Comparison of ENCODE assay signal across 1 cellular context in genomic region chr9:78397045-78397843, GRCh38.
TF ChIP-seq lines count a peak whose summit lies in the region.

No MANE protein-coding gene starts in this region.

TF ChIP-seq in SK-N-SH treated with all-trans-retinoic acid at 6 μM for 48 hours, 23 proteins besides CTCF, POLR2A, EP300 and RAD21 (continued from another document):
- no peak for TF ChIP-seq ARNTL (CRISPR knock-in tag; IDR thresholded peaks at IDR 0.05; ENCODE audit: borderline replicate concordance, low read depth)
- no peak for TF ChIP-seq ZNF565 (CRISPR knock-in tag; conservative IDR thresholded peaks at IDR 0.05; ENCODE audit: low read depth)
- no peak for TF ChIP-seq ESRRG (CRISPR knock-in tag; IDR thresholded peaks at IDR 0.05)
- TF ChIP-seq TCF4 (CRISPR knock-in tag; IDR thresholded peaks at IDR 0.05; ENCODE audit: borderline replicate concordance) = no peak
- TF ChIP-seq POU6F1 (CRISPR knock-in tag; IDR thresholded peaks at IDR 0.05; ENCODE audit: borderline replicate concordance, low read depth) = no peak
- no peak for TF ChIP-seq ZNF8 (CRISPR knock-in tag; IDR thresholded peaks at IDR 0.05)
- TF ChIP-seq CREB5 (CRISPR knock-in tag; IDR thresholded peaks at IDR 0.05; ENCODE audit: low read depth) = no peak
- no peak for TF ChIP-seq TSHZ2 (CRISPR knock-in tag; IDR thresholded peaks at IDR 0.05)
- TF ChIP-seq ZC3H10 (CRISPR knock-in tag; IDR thresholded peaks at IDR 0.05) = no peak
- no peak for TF ChIP-seq BACH2 (CRISPR knock-in tag; IDR thresholded peaks at IDR 0.05; ENCODE audit: borderline replicate concordance)
- TF ChIP-seq PATZ1 (CRISPR knock-in tag; IDR thresholded peaks at IDR 0.05; ENCODE audit: borderline replicate concordance) = no peak
- no peak for TF ChIP-seq ZFP30 (CRISPR knock-in tag; IDR thresholded peaks at IDR 0.05)
- TF ChIP-seq ZFP3 (CRISPR knock-in tag; IDR thresholded peaks at IDR 0.05) = no peak
